1 cellular context compared by ENCODE assay signal in the genomic region with DNA sequence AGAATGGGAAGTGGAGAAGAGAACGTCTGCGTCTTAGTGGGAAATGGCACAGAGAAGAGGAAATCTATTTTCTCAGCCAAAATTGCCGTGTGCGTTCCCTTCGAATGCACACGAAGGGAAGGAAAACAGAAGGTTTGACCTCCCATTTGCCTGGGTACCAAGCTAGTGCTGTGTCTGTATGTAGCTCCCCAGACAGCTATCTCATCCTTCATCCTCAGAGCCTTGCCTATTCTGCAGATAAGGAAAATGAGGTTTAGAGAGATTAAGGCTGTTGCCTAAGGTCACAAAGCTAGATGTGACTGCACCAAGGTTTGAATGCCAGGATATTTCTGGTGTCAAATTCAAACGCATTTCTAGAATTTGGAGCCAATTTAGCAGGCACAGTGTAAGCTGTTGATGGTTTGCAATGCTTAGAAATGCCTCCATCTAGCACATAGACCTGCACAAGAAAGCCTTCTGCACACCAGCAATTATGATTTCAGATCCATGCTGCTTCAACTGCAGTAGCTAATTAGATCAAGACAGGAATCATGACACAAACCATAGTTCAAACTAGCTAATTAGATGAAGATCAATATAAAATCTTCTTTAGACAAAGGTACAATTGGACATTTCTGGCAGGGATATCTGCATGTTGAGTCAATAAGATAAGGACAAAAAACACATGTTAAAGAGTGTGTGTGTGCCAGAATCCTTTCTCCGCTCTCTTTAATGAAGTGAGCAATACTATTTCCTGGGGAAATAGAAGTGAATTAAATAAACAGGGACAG.
TF ChIP-seq lines count a peak whose summit lies in the region.

No MANE protein-coding gene starts in this region.

TF ChIP-seq in SK-N-SH treated with all-trans-retinoic acid at 6 μM for 48 hours, 23 proteins besides CTCF, POLR2A, EP300 and RAD21 (continued from another document):
- TF ChIP-seq, protein P1, sequence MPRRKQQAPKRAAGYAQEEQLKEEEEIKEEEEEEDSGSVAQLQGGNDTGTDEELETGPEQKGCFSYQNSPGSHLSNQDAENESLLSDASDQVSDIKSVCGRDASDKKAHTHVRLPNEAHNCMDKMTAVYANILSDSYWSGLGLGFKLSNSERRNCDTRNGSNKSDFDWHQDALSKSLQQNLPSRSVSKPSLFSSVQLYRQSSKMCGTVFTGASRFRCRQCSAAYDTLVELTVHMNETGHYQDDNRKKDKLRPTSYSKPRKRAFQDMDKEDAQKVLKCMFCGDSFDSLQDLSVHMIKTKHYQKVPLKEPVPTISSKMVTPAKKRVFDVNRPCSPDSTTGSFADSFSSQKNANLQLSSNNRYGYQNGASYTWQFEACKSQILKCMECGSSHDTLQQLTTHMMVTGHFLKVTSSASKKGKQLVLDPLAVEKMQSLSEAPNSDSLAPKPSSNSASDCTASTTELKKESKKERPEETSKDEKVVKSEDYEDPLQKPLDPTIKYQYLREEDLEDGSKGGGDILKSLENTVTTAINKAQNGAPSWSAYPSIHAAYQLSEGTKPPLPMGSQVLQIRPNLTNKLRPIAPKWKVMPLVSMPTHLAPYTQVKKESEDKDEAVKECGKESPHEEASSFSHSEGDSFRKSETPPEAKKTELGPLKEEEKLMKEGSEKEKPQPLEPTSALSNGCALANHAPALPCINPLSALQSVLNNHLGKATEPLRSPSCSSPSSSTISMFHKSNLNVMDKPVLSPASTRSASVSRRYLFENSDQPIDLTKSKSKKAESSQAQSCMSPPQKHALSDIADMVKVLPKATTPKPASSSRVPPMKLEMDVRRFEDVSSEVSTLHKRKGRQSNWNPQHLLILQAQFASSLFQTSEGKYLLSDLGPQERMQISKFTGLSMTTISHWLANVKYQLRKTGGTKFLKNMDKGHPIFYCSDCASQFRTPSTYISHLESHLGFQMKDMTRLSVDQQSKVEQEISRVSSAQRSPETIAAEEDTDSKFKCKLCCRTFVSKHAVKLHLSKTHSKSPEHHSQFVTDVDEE (CRISPR knock-in tag; IDR thresholded peaks at IDR 0.05) = peak; percentile 99
- peak; percentile 75; the same call in 1 of the 2 replicates for TF ChIP-seq ESRRG (CRISPR knock-in tag; IDR thresholded peaks at IDR 0.05)
- TF ChIP-seq GLIS3 (CRISPR knock-in tag; IDR thresholded peaks at IDR 0.05) = peak; percentile 83; the same call in 1 of the 2 replicates
- TF ChIP-seq ZNF70 (CRISPR knock-in tag; IDR thresholded peaks at IDR 0.05) = peak; percentile 64
- peak; percentile 80; the same call in 1 of the 2 replicates for TF ChIP-seq ZNF8 (CRISPR knock-in tag; IDR thresholded peaks at IDR 0.05)
TF ChIP-seq in SK-N-SH treated with all-trans-retinoic acid at 6 μM for 48 hours: peak in this region for 19.
